In genomic region chr5:144203750-144204596, GRCh38 we compare ENCODE assay signal across 8 cellular contexts. TPM values are rescaled to one million over a fixed set of nuclear protein-coding genes. Genes with fewer than 3 reads are reported as not detected.
DNase-seq lines count a peak whose midpoint lies in the region; TF ChIP-seq lines count a peak whose summit lies in the region.

No MANE protein-coding gene starts in this region.

- H3K27me3 ChIP-seq in AG04450 (ENCODE audit: control insufficient read depth, insufficient read depth, low read length): peaks cover 10% of the 10 kb centered on the region

- no peaks in the 10 kb centered on the region for H3K4me1 Mint-ChIP-seq in endothelial cell (ENCODE audit: unreplicated experiment)
- H3K4me1 Mint-ChIP-seq in activated T-helper 1 cell treated with anti-CD3 and anti-CD28 coated beads, Interleukin-12 subunit alpha, Interleukin-12 subunit beta, Interleukin-2, Interleukin-4 antibody, amounts not matched to agents 30 ng/mL and 10 ng/mL and 1 ng/mL, durations not matched to agents 14 hours and 24 hours and 36 hours (ENCODE audit: low read depth): no peaks in the 10 kb centered on the region

- no peak overlapping the region for H3K27ac ChIP-seq in AG04450 (ENCODE audit: low read depth, low read length)

- H3K9me3 Mint-ChIP-seq in endothelial cell (ENCODE audit: unreplicated experiment): no peaks in the 10 kb centered on the region
- H3K9me3 Mint-ChIP-seq in activated T-helper 1 cell treated with anti-CD3 and anti-CD28 coated beads, Interleukin-12 subunit alpha, Interleukin-12 subunit beta, Interleukin-2, Interleukin-4 antibody, amounts not matched to agents 30 ng/mL and 10 ng/mL and 1 ng/mL, durations not matched to agents 14 hours and 24 hours and 36 hours: no peaks in the 10 kb centered on the region

- H3K27ac Mint-ChIP-seq in endothelial cell (ENCODE audit: unreplicated experiment): no peak overlapping the region
- no peak overlapping the region for H3K27ac Mint-ChIP-seq in activated T-helper 1 cell treated with anti-CD3 and anti-CD28 coated beads, Interleukin-12 subunit alpha, Interleukin-12 subunit beta, Interleukin-2, Interleukin-4 antibody, amounts not matched to agents 30 ng/mL and 10 ng/mL and 1 ng/mL, durations not matched to agents 14 hours and 24 hours and 36 hours

- H3K27me3 Mint-ChIP-seq in endothelial cell (ENCODE audit: unreplicated experiment): peaks cover 3% of the 10 kb centered on the region
- peaks cover 48% of the 10 kb centered on the region for H3K27me3 Mint-ChIP-seq in activated T-helper 1 cell treated with anti-CD3 and anti-CD28 coated beads, Interleukin-12 subunit alpha, Interleukin-12 subunit beta, Interleukin-2, Interleukin-4 antibody, amounts not matched to agents 30 ng/mL and 10 ng/mL and 1 ng/mL, durations not matched to agents 14 hours and 24 hours and 36 hours (ENCODE audit: insufficient read depth)

- DNase-seq in AG04450 (ENCODE audit: low read depth, low spot score) (no peak), GM10266 (ENCODE audit: extremely low spot score) (peak; percentile 51), HFF-Myc (ENCODE audit: extremely low read depth, low read depth) (peak; percentile 46), NCI-H1048 (lab: John Stamatoyannopoulos, UW) (peak; percentile 3), SW480 (ENCODE audit: low spot score) (peak; percentile 56), endothelial cell (ENCODE audit: low spot score) (peak; percentile 53), midbrain (lab: John Stamatoyannopoulos, UW) (peak; percentile 67)
- no peak for DNase-seq in activated T-helper 1 cell treated with anti-CD3 and anti-CD28 coated beads, Interleukin-12 subunit alpha, Interleukin-12 subunit beta, Interleukin-2, Interleukin-4 antibody, amounts not matched to agents 30 ng/mL and 10 ng/mL and 1 ng/mL, durations not matched to agents 14 hours and 24 hours and 36 hours (ENCODE audit: low spot score)

- POLR2A ChIA-PET in AG04450 (lab: Yijun Ruan, JAX): interaction anchor here (0.6 kb wide), 1 partner anchor 1278 kb away, joined by 7 read pairs; no protein-coding TSS in a partner anchor

- no peak overlapping the region for H3K4me3 Mint-ChIP-seq in endothelial cell (ENCODE audit: unreplicated experiment)
- H3K4me3 Mint-ChIP-seq in activated T-helper 1 cell treated with anti-CD3 and anti-CD28 coated beads, Interleukin-12 subunit alpha, Interleukin-12 subunit beta, Interleukin-2, Interleukin-4 antibody, amounts not matched to agents 30 ng/mL and 10 ng/mL and 1 ng/mL, durations not matched to agents 14 hours and 24 hours and 36 hours: no peak overlapping the region

- intact Hi-C loops in activated T-helper 1 cell treated with anti-CD3 and anti-CD28 coated beads, Interleukin-12 subunit alpha, Interleukin-12 subunit beta, Interleukin-2, Interleukin-4 antibody, amounts not matched to agents 30 ng/mL and 10 ng/mL and 1 ng/mL, durations not matched to agents 14 hours and 24 hours and 36 hours (cut with micrococcal nuclease): loop anchor here (1.0 to 10.0 kb wide), 3 partner anchors 1481 to 1841 kb away; no protein-coding TSS in a partner anchor

- TF ChIP-seq CTCF in AG04450 (IDR thresholded peaks at IDR 0.05; ENCODE audit: low read depth, low read length): peak; percentile 91
- TF ChIP-seq CTCF in GM10266 (IDR thresholded peaks at IDR 0.05; ENCODE audit: control insufficient read depth, insufficient read depth, low read depth, missing control alignments): peak; percentile 87
- peak; percentile 78 for TF ChIP-seq CTCF in HFF-Myc (IDR thresholded peaks at IDR 0.05; ENCODE audit: low read depth, low read length, missing control alignments)
- peak; percentile 80 for TF ChIP-seq CTCF in endothelial cell (IDR thresholded peaks at IDR 0.05; ENCODE audit: unreplicated experiment)

- H3K4me3 ChIP-seq in AG04450 (ENCODE audit: low read depth, low read length): no peak overlapping the region
- no peak overlapping the region for H3K4me3 ChIP-seq in HFF-Myc (replicated peaks; ENCODE audit: low read depth, low read length)

- no peaks in the 10 kb centered on the region for H3K36me3 Mint-ChIP-seq in endothelial cell (ENCODE audit: low read depth, unreplicated experiment)
- H3K36me3 Mint-ChIP-seq in activated T-helper 1 cell treated with anti-CD3 and anti-CD28 coated beads, Interleukin-12 subunit alpha, Interleukin-12 subunit beta, Interleukin-2, Interleukin-4 antibody, amounts not matched to agents 30 ng/mL and 10 ng/mL and 1 ng/mL, durations not matched to agents 14 hours and 24 hours and 36 hours (ENCODE audit: low read depth): no peaks in the 10 kb centered on the region

- H3K9me3 ChIP-seq in AG04450 (ENCODE audit: control insufficient read depth, insufficient read depth, low read length): no peaks in the 10 kb centered on the region

- CTCF ChIA-PET in AG04450 (lab: Charles Lee): interaction anchor here (0.6 to 3.6 kb wide), 58 partner anchors 8 to 1926 kb away, joined by 3 to 50 read pairs (median 4); partner anchors contain the start of gene PRELID2

RNA-seq across cellular contexts. Expression of gene KCTD16, which starts 33.3 kb away (rescaled TPM):
- 0.38 and 0.42 TPM in 2 replicates for polyA plus RNA-seq in AG04450 (2011; rRNA removed)
- polyA minus RNA-seq in AG04450 (2011; rRNA and poly(A)+ RNA removed): 1.00 and 1.1 TPM in 2 replicates
- 0.44 TPM for total RNA-seq in endothelial cell (ENCODE audit: unreplicated experiment)
- not detected in 2 replicates for total RNA-seq in activated T-helper 1 cell treated with anti-CD3 and anti-CD28 coated beads, Interleukin-12 subunit alpha, Interleukin-12 subunit beta, Interleukin-2, Interleukin-4 antibody, amounts not matched to agents 30 ng/mL and 10 ng/mL and 1 ng/mL, durations not matched to agents 14 hours and 24 hours and 36 hours

RNA-seq across cellular contexts. Expression of gene YIPF5, which starts 33.5 kb away (rescaled TPM):
- polyA plus RNA-seq in AG04450 (2011; rRNA removed): 94.0 and 142 TPM in 2 replicates
- polyA minus RNA-seq in AG04450 (2011; rRNA and poly(A)+ RNA removed): 113 and 134 TPM in 2 replicates
- total RNA-seq in endothelial cell (ENCODE audit: unreplicated experiment): 47.8 TPM
- 34.2 and 37.9 TPM in 2 replicates for total RNA-seq in activated T-helper 1 cell treated with anti-CD3 and anti-CD28 coated beads, Interleukin-12 subunit alpha, Interleukin-12 subunit beta, Interleukin-2, Interleukin-4 antibody, amounts not matched to agents 30 ng/mL and 10 ng/mL and 1 ng/mL, durations not matched to agents 14 hours and 24 hours and 36 hours

Comparison
In these comparisons a context has a peak if more than half of its experiments do, and no peak if none do; other contexts are left out.
1. DNase-seq: peak in GM10266 (single experiment), HFF-Myc (single experiment), NCI-H1048 (single experiment), SW480 (single experiment), endothelial cell (single experiment) and midbrain (single experiment); none in AG04450 (single experiment) and activated T-helper 1 cell treated with anti-CD3 and anti-CD28 coated beads, Interleukin-12 subunit alpha, Interleukin-12 subunit beta, Interleukin-2, Interleukin-4 antibody, amounts not matched to agents 30 ng/mL and 10 ng/mL and 1 ng/mL, durations not matched to agents 14 hours and 24 hours and 36 hours (single experiment).
2. Peak in every context shown above with its lines, with median percentiles within 50 percentile points of each other: CTCF ChIP-seq.